ENCODE assay signal across 6 cellular contexts in the genomic region with DNA sequence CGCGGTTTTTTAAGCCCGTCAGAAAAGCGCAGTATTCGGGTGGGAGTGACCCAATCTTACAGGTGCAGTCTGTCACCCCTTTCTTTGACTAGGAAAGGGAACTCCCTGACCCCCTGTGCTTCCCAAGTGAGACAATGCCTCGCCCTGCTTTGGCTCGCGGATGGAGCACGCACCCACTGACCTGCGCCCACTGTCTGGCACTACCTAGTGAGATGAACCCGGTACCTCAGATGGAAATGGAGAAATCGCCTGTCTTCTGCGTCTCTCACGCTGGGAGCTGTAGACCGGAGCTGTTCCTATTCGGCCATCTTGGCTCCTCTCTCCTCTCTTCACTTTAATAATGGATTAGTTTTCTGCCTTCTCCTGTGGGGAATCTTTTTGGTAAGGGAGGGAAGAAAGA. TPM values are rescaled to one million over a fixed set of nuclear protein-coding genes. Genes with fewer than 3 reads are reported as not detected.
"Had no signal": no experiment of that assay in that cellular context is flagged by ENCODE, and none has a peak within 500 bp of the region (broad histone marks: within the 10 kb centered on the region; RNA-seq: fewer than 3 reads in every experiment).

No MANE protein-coding gene starts in this region.

RNA-seq across cellular contexts. Expression of a gene that starts 21.6 kb away (rescaled TPM):
- total RNA-seq: GM23248, H1, HFFc6, HT1080, IMR-90 had no signal
- polyA plus RNA-seq: GM23248, H1, IMR-90, K562 had no signal
